In the genomic region with DNA sequence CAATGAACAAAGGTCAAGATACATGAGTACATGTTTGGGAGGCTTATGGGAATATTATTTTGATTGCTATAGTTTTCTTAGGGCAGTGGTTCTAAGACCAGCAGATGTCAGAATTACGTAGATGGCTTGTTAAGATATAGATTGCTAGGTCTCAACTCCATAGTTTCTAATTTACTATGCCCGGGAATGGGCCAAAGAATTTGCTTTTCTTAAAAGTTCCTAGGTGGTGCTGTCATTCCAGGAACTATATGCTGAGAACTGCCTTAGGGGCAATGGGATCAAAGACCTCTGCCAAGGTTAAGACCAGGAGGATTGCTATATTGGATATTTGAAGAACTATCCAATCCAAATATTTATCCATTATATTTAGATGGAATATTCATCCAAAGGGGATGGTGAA, we compare ENCODE assay signal across 29 cellular contexts.
"Had no signal": no experiment of that assay in that cellular context is flagged by ENCODE, and none has a peak within 500 bp of the region (broad histone marks: within the 10 kb centered on the region; RNA-seq: fewer than 3 reads in every experiment).

No MANE protein-coding gene starts in this region.

- H3K36me3 ChIP-seq: ascending aorta, cardiac muscle cell had no signal

- H3K27me3 ChIP-seq: ascending aorta, cardiac muscle cell had no signal

- ATAC-seq: activated CD4-positive, alpha-beta T cell treated with anti-CD3 and anti-CD28 coated beads for 36 hours; activated CD4-positive, CD25-positive, alpha-beta regulatory T cell treated with anti-CD3 and anti-CD28 coated beads, Interleukin-2, amount 50 U/mL, for 24 hours; activated CD8-positive, alpha-beta memory T cell treated with anti-CD3 and anti-CD28 coated beads, Interleukin-2, amount 10 ng/mL, durations not matched to agents 7 days and 5 days; activated CD8-positive, alpha-beta T cell treated with anti-CD3 and anti-CD28 coated beads, Interleukin-2, amount 10 ng/mL, durations not matched to agents 7 days and 5 days; activated naive CD8-positive, alpha-beta T cell treated with anti-CD3 and anti-CD28 coated beads, Interleukin-2, amount 50 U/mL, for 24 hours had no signal

- H3K27ac ChIP-seq: ascending aorta, cardiac muscle cell, VCaP had no signal

- DNase-seq: activated CD4-positive, alpha-beta memory T cell treated with anti-CD3 and anti-CD28 coated beads, Interleukin-2, amount 10 ng/mL, durations not matched to agents 7 days and 5 days; activated CD4-positive, alpha-beta T cell treated with anti-CD3 and anti-CD28 coated beads for 1 hour; activated CD4-positive, alpha-beta T cell treated with anti-CD3 and anti-CD28 coated beads for 36 hours; activated CD4-positive, alpha-beta T cell treated with anti-CD3 and anti-CD28 coated beads for 48 hours; activated CD4-positive, alpha-beta T cell treated with anti-CD3 and anti-CD28 coated beads, Interleukin-2, amount 10 ng/mL, durations not matched to agents 7 days and 5 days; activated CD4-positive, alpha-beta T cell treated with anti-CD3 and anti-CD28 coated beads, Interleukin-2, amount 50 U/mL, for 48 hours; activated CD4-positive, CD25-positive, alpha-beta regulatory T cell; activated CD8-positive, alpha-beta memory T cell treated with anti-CD3 and anti-CD28 coated beads for 24 hours; activated CD8-positive, alpha-beta memory T cell treated with anti-CD3 and anti-CD28 coated beads, Interleukin-2, amount 10 ng/mL, durations not matched to agents 7 days and 5 days; activated CD8-positive, alpha-beta memory T cell treated with anti-CD3 and anti-CD28 coated beads, Interleukin-2, amount 50 U/mL, for 48 hours; activated CD8-positive, alpha-beta T cell treated with anti-CD3 and anti-CD28 coated beads, Interleukin-2, amount 10 ng/mL, durations not matched to agents 7 days and 5 days; activated effector memory CD4-positive, alpha-beta T cell treated with Interleukin-2 at 50 U/mL for 16 hours; activated gamma-delta T cell; activated naive CD4-positive, alpha-beta T cell treated with anti-CD3 and anti-CD28 coated beads, Interleukin-2, amount 10 ng/mL, durations not matched to agents 7 days and 5 days; activated naive CD4-positive, alpha-beta T cell treated with Interleukin-2 at 50 U/mL for 16 hours; activated naive CD8-positive, alpha-beta T cell treated with anti-CD3 and anti-CD28 coated beads, Interleukin-2, amount 10 ng/mL, durations not matched to agents 7 days and 5 days; activated naive CD8-positive, alpha-beta T cell treated with anti-CD3 and anti-CD28 coated beads, Interleukin-2, amount 50 U/mL, for 24 hours; activated T-cell treated with anti-CD3 and anti-CD28 coated beads, Interleukin-2, amount 50 U/mL, for 24 hours; activated T-cell treated with anti-CD3 and anti-CD28 coated beads, Interleukin-2, amount 50 U/mL, for 48 hours; amygdala; anterior cingulate cortex; caudate nucleus; cerebellar nuclear complex; T-helper 2 cell; T-helper 9 cell had no signal

- H3K4me1 ChIP-seq: ascending aorta had no signal

- H3K4me3 ChIP-seq: ascending aorta, cardiac muscle cell had no signal

- H3K9me3 ChIP-seq: ascending aorta had no signal
